ENCODE assay signal across 16 cellular contexts in the genomic region with DNA sequence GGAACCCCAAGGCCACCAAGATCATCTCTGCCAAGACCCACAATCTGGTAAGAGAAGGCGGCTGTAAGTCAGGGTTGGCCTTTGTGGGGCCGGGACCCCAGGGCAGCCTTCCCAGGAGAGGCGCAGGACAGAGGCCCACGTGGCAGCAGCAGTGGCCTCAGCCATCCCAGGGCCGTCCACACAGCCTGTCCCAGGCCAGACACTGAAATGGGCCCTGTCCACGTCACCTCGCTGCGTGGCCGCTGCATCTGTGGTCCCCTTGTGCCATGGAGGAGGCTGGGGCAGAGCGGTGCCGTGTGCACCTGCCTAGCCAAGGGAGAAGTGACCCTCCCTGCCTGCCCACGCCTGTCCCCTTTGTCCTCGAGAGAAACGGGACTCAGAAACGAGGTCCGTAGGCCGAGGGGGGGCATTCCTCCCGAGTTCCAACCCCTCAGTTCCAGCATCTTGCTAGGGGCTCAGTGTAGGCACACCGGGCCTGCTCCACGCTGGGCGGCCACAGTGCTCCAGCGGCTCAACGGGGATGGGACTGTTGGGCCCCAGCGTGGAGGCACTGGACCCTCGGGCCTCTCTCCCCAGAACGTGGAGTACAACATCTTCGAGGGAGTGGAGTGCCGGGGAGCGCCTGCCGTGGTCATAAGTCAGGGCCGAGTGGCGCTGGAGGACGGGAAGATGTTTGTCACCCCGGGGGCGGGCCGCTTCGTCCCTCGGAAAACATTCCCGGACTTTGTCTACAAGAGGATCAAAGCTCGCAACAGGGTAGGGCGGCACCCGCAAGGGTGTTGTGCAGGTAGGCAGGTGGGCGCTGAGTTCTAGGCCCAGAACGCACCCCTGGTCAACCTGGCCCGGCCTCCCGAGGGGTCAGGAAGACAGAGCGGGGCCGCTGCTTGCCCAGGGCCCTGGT. TPM values are rescaled to one million over a fixed set of nuclear protein-coding genes. Genes with fewer than 3 reads are reported as not detected.
DNase-seq lines count a peak whose midpoint lies in the region; ATAC-seq, FAIRE-seq and TF ChIP-seq lines count a peak whose summit lies in the region.
"Had no signal": no experiment of that assay in that cellular context is flagged by ENCODE, and none has a peak within 500 bp of the region (broad histone marks: within the 10 kb centered on the region; RNA-seq: fewer than 3 reads in every experiment).

No MANE protein-coding gene starts in this region.

- no peaks in the 10 kb centered on the region for H3F3A ChIP-seq in smooth muscle cell (ENCODE audit: low read depth)

- H3K9ac ChIP-seq in HepG2 (ENCODE audit: insufficient read depth, low read depth, low read length), result no peak overlapping the region
- H3K9ac ChIP-seq in smooth muscle cell (ENCODE audit: low read depth), result no peak overlapping the region

- no peaks in the 10 kb centered on the region for H3K27me3 ChIP-seq in right cardiac atrium (ENCODE audit: control insufficient read depth, insufficient read depth)
- no peaks in the 10 kb centered on the region for H3K27me3 ChIP-seq in right atrium auricular region
- H3K27me3 ChIP-seq in HepG2 (ENCODE audit: control insufficient read depth in 1 of 2, insufficient read depth in 2 of 2, low read length in 2 of 2), result peaks cover 1 to 7% of the 10 kb centered on the region in 2 experiments; a peak in 3 of 5 replicates
- H3K27me3 ChIP-seq in osteoblast (ENCODE audit: insufficient read depth, low read length), result no peaks in the 10 kb centered on the region
- H3K27me3 ChIP-seq in smooth muscle cell (ENCODE audit: low read depth), result no peaks in the 10 kb centered on the region
- H3K27me3 ChIP-seq: BE2C had no signal

- ATAC-seq in right cardiac atrium (no peak), HepG2 (peak; percentile 6; the same call in 2 of the 3 replicates)
- ATAC-seq: A549, GM12878, GM23338 had no signal

- DNase-seq in right cardiac atrium, result peak; percentile 13 to 61 (median 51)
- DNase-seq in right atrium auricular region (ENCODE audit: low spot score), result no peak
- DNase-seq in HepG2 (ENCODE audit: low spot score), result no peak
- DNase-seq in osteoblast (ENCODE audit: insufficient read length, low spot score, missing footprints), result peak; percentile 81
- DNase-seq in NCI-H526 treated with DMSO at 0.1 percent for 48 hours (lab: John Stamatoyannopoulos, UW), result no peak
- no peak for DNase-seq in smooth muscle cell (lab: John Stamatoyannopoulos, UW; ENCODE audit: unreplicated experiment)
- DNase-seq: CD4-positive, alpha-beta memory T cell; DMS79; H9 had no signal

- no TSS peak for BruUV-seq in HepG2 (replicated peaks; lab: Mats Ljungman, UMichigan)

- H3K9me3 ChIP-seq in right cardiac atrium (ENCODE audit: control insufficient read depth, low read length), result no peaks in the 10 kb centered on the region
- H3K9me3 ChIP-seq in right atrium auricular region, result no peaks in the 10 kb centered on the region
- no peaks in the 10 kb centered on the region for H3K9me3 ChIP-seq in HepG2 (ENCODE audit: low read length)
- no peaks in the 10 kb centered on the region for H3K9me3 ChIP-seq in osteoblast (ENCODE audit: low read depth, low read length)
- no peaks in the 10 kb centered on the region for H3K9me3 ChIP-seq in smooth muscle cell (replicated peaks; ENCODE audit: low read depth)
- H3K9me3 ChIP-seq: A549, BE2C had no signal

- H2AFZ ChIP-seq in HepG2 (ENCODE audit: low read length), result no peak overlapping the region
- H2AFZ ChIP-seq in osteoblast (ENCODE audit: low read length), result no peak overlapping the region
- H2AFZ ChIP-seq in smooth muscle cell (ENCODE audit: low read depth), result no peak overlapping the region
- H2AFZ ChIP-seq: GM23338 had no signal

- H3K79me2 ChIP-seq in HepG2 (ENCODE audit: insufficient read depth, low read length), result no peaks in the 10 kb centered on the region
- no peaks in the 10 kb centered on the region for H3K79me2 ChIP-seq in osteoblast (ENCODE audit: insufficient read depth, low read length)
- no peaks in the 10 kb centered on the region for H3K79me2 ChIP-seq in smooth muscle cell (ENCODE audit: low read depth)

- POLR2A ChIA-PET in HepG2 (lab: Yijun Ruan, JAX), result no interaction called here

- intact Hi-C loops in right cardiac atrium (cut with DNase I), result no loop called here
- intact Hi-C loops in HepG2 (cut with micrococcal nuclease; ENCODE audit: unreplicated experiment), result no loop called here

- TF ChIP-seq POLR2A in HepG2 (IDR thresholded peaks at IDR 0.05; ENCODE audit: insufficient read depth in 1 of 2, low read depth in 2 of 2, low read length in 2 of 2), result no peak

- H3K4me2 ChIP-seq in HepG2 (ENCODE audit: low read depth, low read length) (no peak overlapping the region; the same call in 1 of the 2 replicates), osteoblast (ENCODE audit: insufficient read depth, low read length) (no peak overlapping the region), smooth muscle cell (no peak overlapping the region)
- H3K4me2 ChIP-seq: A549, GM23338 had no signal

- no peak for TF ChIP-seq CTCF in right atrium auricular region (IDR thresholded peaks at IDR 0.05)
- no peak for TF ChIP-seq CTCF in HepG2 (CRISPR knock-in tag; IDR thresholded peaks at IDR 0.05)
- TF ChIP-seq CTCF in osteoblast (IDR thresholded peaks at IDR 0.05; ENCODE audit: extremely low read depth, low read depth, low read length), result no peak
- TF ChIP-seq CTCF in smooth muscle cell (IDR thresholded peaks at IDR 0.05; ENCODE audit: borderline replicate concordance, insufficient read depth, poor library complexity, severe bottlenecking), result no peak

- H3K27ac ChIP-seq in right cardiac atrium (ENCODE audit: low read length) (no peak overlapping the region), right atrium auricular region (no peak overlapping the region), HepG2 (ENCODE audit: extremely low read length, insufficient read depth, low read length) (no peak overlapping the region), osteoblast (ENCODE audit: low read depth, low read length) (no peak overlapping the region), smooth muscle cell (ENCODE audit: low read depth) (no peak overlapping the region)
- H3K27ac ChIP-seq: A549, C4-2B had no signal

- WGBS in right cardiac atrium, result 93% methylated on average over 48 of the region's 48 CpGs
- 32% methylated on average over 12 of the region's 48 CpGs for WGBS in HepG2 (ENCODE audit: low lambda C conversion rate)
- WGBS in smooth muscle cell (ENCODE audit: low lambda C conversion rate), result 95% methylated on average over 48 of the region's 48 CpGs

- TF ChIP-seq EP300 in HepG2 (IDR thresholded peaks at IDR 0.05; ENCODE audit: low read depth in 2 of 2, low read length in 2 of 2), result no peak
- TF ChIP-seq EP300 in HepG2 (CRISPR knock-in tag; IDR thresholded peaks at IDR 0.05; ENCODE audit: borderline replicate concordance), result no peak

- H3K4me3 ChIP-seq in right cardiac atrium (ENCODE audit: low read length), result no peak overlapping the region
- no peak overlapping the region for H3K4me3 ChIP-seq in right atrium auricular region
- H3K4me3 ChIP-seq in HepG2 (replicated peaks in 1 of 3; ENCODE audit: insufficient read depth in 1 of 3, low read depth in 2 of 3, low read length in 3 of 3), result no peak overlapping the region
- H3K4me3 ChIP-seq in osteoblast (ENCODE audit: insufficient read depth, low read length), result no peak overlapping the region
- H3K4me3 ChIP-seq in smooth muscle cell, result no peak overlapping the region
- H3K4me3 ChIP-seq: A549, GM12878, GM23338 had no signal

- FAIRE-seq in HepG2 (lab: Jason Lieb, UNC), result no peak
- FAIRE-seq: A549, GM12878, GM18507 had no signal

- in situ Hi-C loops in HepG2 (cut with HindIII; ENCODE audit: extremely low pct_ligation_motif_present, low pct_unique_long_range_greater_than_20kb), result no loop called here

- H4K20me1 ChIP-seq in HepG2 (ENCODE audit: insufficient read depth, low read length), result no peaks in the 10 kb centered on the region; the same call in 1 of the 2 replicates
- H4K20me1 ChIP-seq in osteoblast (ENCODE audit: insufficient read depth, low read length), result no peaks in the 10 kb centered on the region
- no peaks in the 10 kb centered on the region for H4K20me1 ChIP-seq in smooth muscle cell (ENCODE audit: low read depth)

- CTCF ChIA-PET in HepG2 (lab: Yijun Ruan, JAX; ENCODE audit: low intra/inter-chr PET ratio, low total read pairs), result no interaction called here

- no peaks in the 10 kb centered on the region for H3K36me3 ChIP-seq in right atrium auricular region
- H3K36me3 ChIP-seq in HepG2 (replicated peaks in 1 of 2; ENCODE audit: control insufficient read depth in 1 of 2, insufficient read depth in 2 of 2, low read length in 2 of 2), result no peaks in the 10 kb centered on the region; a peak in 1 of 5 replicates
- H3K36me3 ChIP-seq in osteoblast (ENCODE audit: insufficient read depth, low read length), result no peaks in the 10 kb centered on the region
- no peaks in the 10 kb centered on the region for H3K36me3 ChIP-seq in smooth muscle cell (ENCODE audit: low read depth)
- H3K36me3 ChIP-seq: BE2C had no signal

- H3K4me1 ChIP-seq in right cardiac atrium (ENCODE audit: control insufficient read depth, insufficient read depth, low read length) (no peaks in the 10 kb centered on the region), right atrium auricular region (no peaks in the 10 kb centered on the region), HepG2 (ENCODE audit: insufficient read depth, low read length) (peaks cover 12% of the 10 kb centered on the region), osteoblast (ENCODE audit: insufficient read depth, low read length) (no peaks in the 10 kb centered on the region), smooth muscle cell (ENCODE audit: low read depth) (no peaks in the 10 kb centered on the region)
- H3K4me1 ChIP-seq: A549, BE2C had no signal

- TF ChIP-seq RAD21 in HepG2 (CRISPR knock-in tag; IDR thresholded peaks at IDR 0.05), result no peak

RNA-seq across cellular contexts. Expression of a gene that starts 15.6 kb away (rescaled TPM):
- total RNA-seq in right cardiac atrium (10 to 100 TPM in 1 of 4 donors, 1 to 10 TPM in 3; 1.9 to 13.8 (median 5.6) TPM), right atrium auricular region (1 to 10 TPM; 3.4 to 4.1 TPM), HepG2 (2016; rRNA removed; fragmentation: Illumina TruSeq; extraction: Trizol) (0.38 and 0.84 TPM in 2 replicates), osteoblast (0.72 and 2.4 TPM in 2 replicates), smooth muscle cell (7.4 and 7.6 TPM in 2 replicates)
- polyA plus RNA-seq in right cardiac atrium (11.0 TPM), HepG2 (2011; rRNA removed) (1.2 and 2.1 TPM in 2 replicates), smooth muscle cell (6.0 and 8.2 TPM in 2 replicates)
- 0.30 and 0.53 TPM in 2 replicates for total RNA-seq in HepG2 (2016; cell fraction: cytosol; rRNA removed; fragmentation: Illumina TruSeq; extraction: Trizol; ENCODE audit: low read depth)
- 0.28 and 0.67 TPM in 2 replicates for total RNA-seq in HepG2 (2016; cell fraction: insoluble cytoplasmic fraction; rRNA removed; fragmentation: Illumina TruSeq; extraction: Trizol)
- total RNA-seq in HepG2 (2016; cell fraction: membrane; rRNA removed; fragmentation: Illumina TruSeq; extraction: Trizol), result 0.65 and 0.72 TPM in 2 replicates
- total RNA-seq in HepG2 (2016; cell fraction: nucleus; rRNA removed; fragmentation: Illumina TruSeq; extraction: Trizol), result 0.25 and 0.85 TPM in 2 replicates
- 0.87 and 0.98 TPM in 2 replicates for polyA plus RNA-seq in HepG2 (2011; cell fraction: cytosol; rRNA removed)
- 6.5 and 9.7 TPM in 2 replicates for polyA plus RNA-seq in HepG2 (2011; cell fraction: nucleus; rRNA removed)
- polyA plus RNA-seq in HepG2 (2012), result 0.76 and 1.7 TPM in 2 replicates
- 0.43 and 0.57 TPM in 2 replicates for polyA plus RNA-seq in HepG2 (2016; cell fraction: cytosol; fragmentation: Illumina TruSeq; extraction: Trizol; ENCODE audit: low read depth)
- 0.42 and 0.70 TPM in 2 replicates for polyA plus RNA-seq in HepG2 (2016; cell fraction: insoluble cytoplasmic fraction; fragmentation: Illumina TruSeq; extraction: Trizol; ENCODE audit: low read depth)
- 0.53 and 0.62 TPM in 2 replicates for polyA plus RNA-seq in HepG2 (2016; cell fraction: membrane; fragmentation: Illumina TruSeq; extraction: Trizol; ENCODE audit: low read depth)
- 1.1 and 1.7 TPM in 2 replicates for polyA plus RNA-seq in HepG2 (2016; cell fraction: nucleus; fragmentation: Illumina TruSeq; extraction: Trizol; ENCODE audit: insufficient read depth, low read depth)
- 0.07 and 2.3 TPM in 2 replicates for polyA minus RNA-seq in HepG2 (2011; rRNA and poly(A)+ RNA removed; ENCODE audit: low replicate concordance)
- 1.1 and 1.6 TPM in 2 replicates for polyA minus RNA-seq in HepG2 (2011; cell fraction: cytosol; rRNA and poly(A)+ RNA removed)
- polyA minus RNA-seq in HepG2 (2011; cell fraction: nucleus; rRNA and poly(A)+ RNA removed), result 1.2 TPM in 2 replicates
- total RNA-seq: HT1080 had no signal

Comparison
In these comparisons a context has a peak if more than half of its experiments do, and no peak if none do; other contexts are left out.
1. DNase-seq: peak in right cardiac atrium (3 of 3) and osteoblast (single experiment); none in right atrium auricular region (single experiment), HepG2 (single experiment), NCI-H526 treated with DMSO at 0.1 percent for 48 hours (single experiment) and smooth muscle cell (single experiment).